In genomic region chr11:62392944-62393628, GRCh38 we compare ENCODE assay signal across 9 cellular contexts. TPM values are rescaled to one million over a fixed set of nuclear protein-coding genes. Genes with fewer than 3 reads are reported as not detected.
DNase-seq lines count a peak whose midpoint lies in the region; ATAC-seq and TF ChIP-seq lines count a peak whose summit lies in the region.
"Had no signal": no experiment of that assay in that cellular context is flagged by ENCODE, and none has a peak within 500 bp of the region (broad histone marks: within the 10 kb centered on the region; RNA-seq: fewer than 3 reads in every experiment).

No MANE protein-coding gene starts in this region.

- H3K27ac Mint-ChIP-seq in activated B cell treated with CpG ODN at 0.5 μM for 24 hours (no peak overlapping the region), osteocyte (ENCODE audit: unreplicated experiment) (no peak overlapping the region)
- peak overlapping the region in 6 of 9 donors; percentile 3 to 88 (median 52) for H3K27ac Mint-ChIP-seq in naive thymus-derived CD4-positive, alpha-beta T cell
- H3K27ac Mint-ChIP-seq: activated T-helper 1 cell treated with anti-CD3 and anti-CD28 coated beads, Interleukin-12 subunit alpha, Interleukin-12 subunit beta, Interleukin-2, Interleukin-4 antibody, amounts not matched to agents 30 ng/mL and 10 ng/mL and 1 ng/mL, durations not matched to agents 14 hours and 24 hours and 36 hours had no signal

- TF ChIP-seq CTCF in activated B cell treated with CpG ODN at 0.5 μM for 24 hours (IDR thresholded peaks at IDR 0.05) (no peak), osteocyte (IDR thresholded peaks at IDR 0.05) (no peak)

- H3K4me1 ChIP-seq in naive thymus-derived CD4-positive, alpha-beta T cell (ENCODE audit: control insufficient read depth in 2 of 2, insufficient read depth in 2 of 2, low read length in 2 of 2), result no peaks in the 10 kb centered on the region

- H3K4me3 Mint-ChIP-seq in activated B cell treated with CpG ODN at 0.5 μM for 24 hours (no peak overlapping the region), osteocyte (ENCODE audit: unreplicated experiment) (no peak overlapping the region)
- H3K4me3 Mint-ChIP-seq in naive thymus-derived CD4-positive, alpha-beta T cell, result no peak overlapping the region
- H3K4me3 Mint-ChIP-seq: activated T-helper 1 cell treated with anti-CD3 and anti-CD28 coated beads, Interleukin-12 subunit alpha, Interleukin-12 subunit beta, Interleukin-2, Interleukin-4 antibody, amounts not matched to agents 30 ng/mL and 10 ng/mL and 1 ng/mL, durations not matched to agents 14 hours and 24 hours and 36 hours had no signal

- H3K36me3 ChIP-seq in naive thymus-derived CD4-positive, alpha-beta T cell (ENCODE audit: control insufficient read depth in 2 of 3, insufficient read depth in 3 of 3, low read length in 3 of 3), result no peaks in the 10 kb centered on the region

- ATAC-seq in activated B cell treated with CpG ODN at 0.5 μM for 24 hours (ENCODE audit: low read depth), result peak; percentile 70
- peak; percentile 74 for ATAC-seq in naive thymus-derived CD4-positive, alpha-beta T cell
- no peak for ATAC-seq in GM21723 (IDR thresholded peaks at IDR 0.05; ENCODE audit: unreplicated experiment)

- DNase-seq in GF-D8 (lab: John Stamatoyannopoulos, UW) (peak; percentile 48), HuH-7 (ENCODE audit: low spot score) (peak; percentile 47), activated B cell treated with CpG ODN at 0.5 μM for 24 hours (no peak), osteocyte (ENCODE audit: extremely low spot score, unreplicated experiment) (no peak)
- DNase-seq in naive thymus-derived CD4-positive, alpha-beta T cell, result peak in 3 of 9 donors; percentile 28 to 37 (median 36)
- DNase-seq in activated effector memory CD4-positive, alpha-beta T cell treated with anti-CD3 and anti-CD28 coated beads, Interleukin-2, amount 50 U/mL, for 16 hours, result no peak
- DNase-seq: NCI-H1694 had no signal

- POLR2A ChIA-PET in activated B cell treated with CpG ODN at 0.5 μM for 24 hours (lab: Charles Lee), result interaction anchor here (0.6 kb wide), 1 partner anchor 162 kb away, joined by 3 read pairs; no protein-coding TSS in a partner anchor
- POLR2A ChIA-PET in naive thymus-derived CD4-positive, alpha-beta T cell (lab: Charles Lee), result interaction anchor here (0.7 kb wide), 1 partner anchor 981 kb away, joined by 9 read pairs; no protein-coding TSS in a partner anchor

- H3K36me3 Mint-ChIP-seq in activated B cell treated with CpG ODN at 0.5 μM for 24 hours (ENCODE audit: low read depth) (no peaks in the 10 kb centered on the region), osteocyte (ENCODE audit: unreplicated experiment) (no peaks in the 10 kb centered on the region)
- no peaks in the 10 kb centered on the region for H3K36me3 Mint-ChIP-seq in naive thymus-derived CD4-positive, alpha-beta T cell

- no peaks in the 10 kb centered on the region for H3K9me3 Mint-ChIP-seq in activated B cell treated with CpG ODN at 0.5 μM for 24 hours
- no peaks in the 10 kb centered on the region for H3K9me3 Mint-ChIP-seq in naive thymus-derived CD4-positive, alpha-beta T cell
- no peaks in the 10 kb centered on the region for H3K9me3 Mint-ChIP-seq in osteocyte (ENCODE audit: unreplicated experiment)
- H3K9me3 Mint-ChIP-seq: activated T-helper 1 cell treated with anti-CD3 and anti-CD28 coated beads, Interleukin-12 subunit alpha, Interleukin-12 subunit beta, Interleukin-2, Interleukin-4 antibody, amounts not matched to agents 30 ng/mL and 10 ng/mL and 1 ng/mL, durations not matched to agents 14 hours and 24 hours and 36 hours had no signal

- intact Hi-C loops in activated B cell treated with CpG ODN at 0.5 μM for 24 hours (cut with micrococcal nuclease), result loop anchor here (1.0 kb wide), 1 partner anchor 13 kb away; no protein-coding TSS in a partner anchor
- intact Hi-C loops in naive thymus-derived CD4-positive, alpha-beta T cell (cut with micrococcal nuclease), result loop anchor here (1.0 kb wide), 1 partner anchor 13 kb away; no protein-coding TSS in a partner anchor

- no peaks in the 10 kb centered on the region for H3K9me3 ChIP-seq in naive thymus-derived CD4-positive, alpha-beta T cell (ENCODE audit: control insufficient read depth in 2 of 3, low read length in 3 of 3)

- no peak overlapping the region for H3K27ac ChIP-seq in naive thymus-derived CD4-positive, alpha-beta T cell (ENCODE audit: low read depth, low read length)

- H3K4me1 Mint-ChIP-seq in activated B cell treated with CpG ODN at 0.5 μM for 24 hours (no peaks in the 10 kb centered on the region), osteocyte (ENCODE audit: unreplicated experiment) (peaks cover 13% of the 10 kb centered on the region)
- H3K4me1 Mint-ChIP-seq in naive thymus-derived CD4-positive, alpha-beta T cell, result peaks cover 0 to 18% (median 9%) of the 10 kb centered on the region in 7 donors

- CTCF ChIA-PET in activated B cell treated with CpG ODN at 0.5 μM for 24 hours (lab: Charles Lee), result interaction anchor here (0.6 to 4.8 kb wide), 8 partner anchors 9 to 776 kb away, joined by 3 to 37 read pairs (median 4); no protein-coding TSS in a partner anchor
- CTCF ChIA-PET in naive thymus-derived CD4-positive, alpha-beta T cell (lab: Charles Lee), result interaction anchor here (0.9 to 3.2 kb wide), 12 partner anchors 9 to 174 kb away, joined by 3 to 22 read pairs (median 5); no protein-coding TSS in a partner anchor

- H3K4me3 ChIP-seq in naive thymus-derived CD4-positive, alpha-beta T cell (ENCODE audit: low read length), result no peak overlapping the region

- H3K27me3 ChIP-seq in naive thymus-derived CD4-positive, alpha-beta T cell (ENCODE audit: control insufficient read depth in 2 of 2, insufficient read depth in 2 of 2, low read length in 2 of 2), result no peaks in the 10 kb centered on the region

- H3K27me3 Mint-ChIP-seq in activated B cell treated with CpG ODN at 0.5 μM for 24 hours (peaks cover under 1% of the 10 kb centered on the region), osteocyte (ENCODE audit: unreplicated experiment) (no peaks in the 10 kb centered on the region)
- no peaks in the 10 kb centered on the region for H3K27me3 Mint-ChIP-seq in naive thymus-derived CD4-positive, alpha-beta T cell

RNA-seq across cellular contexts. Expression of gene SCGB1A1, which starts 25.7 kb away (rescaled TPM):
- total RNA-seq in activated B cell treated with CpG ODN at 0.5 μM for 24 hours (not detected in 2 replicates), osteocyte (not detected in 2 replicates)
- not detected for total RNA-seq in naive thymus-derived CD4-positive, alpha-beta T cell
- polyA plus RNA-seq in naive thymus-derived CD4-positive, alpha-beta T cell, result not detected
- total RNA-seq: activated T-helper 1 cell treated with anti-CD3 and anti-CD28 coated beads, Interleukin-12 subunit alpha, Interleukin-12 subunit beta, Interleukin-2, Interleukin-4 antibody, amounts not matched to agents 30 ng/mL and 10 ng/mL and 1 ng/mL, durations not matched to agents 14 hours and 24 hours and 36 hours had no signal

RNA-seq across cellular contexts. Expression of gene ASRGL1, which starts 55.8 kb away (rescaled TPM):
- 0.98 and 1.3 TPM in 2 replicates for total RNA-seq in activated B cell treated with CpG ODN at 0.5 μM for 24 hours
- 10 to 100 TPM in 1 of 5 experiments, 1 to 10 TPM in 4; 2.1 to 10.6 (median 4.3) TPM for total RNA-seq in naive thymus-derived CD4-positive, alpha-beta T cell
- 1 to 10 TPM; 3.1 to 4.2 TPM for polyA plus RNA-seq in naive thymus-derived CD4-positive, alpha-beta T cell
- 2.4 and 2.9 TPM in 2 replicates for total RNA-seq in osteocyte

Comparison
In these comparisons a context has a peak if more than half of its experiments do, and no peak if none do; other contexts are left out.
1. DNase-seq: peak in GF-D8 (single experiment) and HuH-7 (single experiment); none in activated B cell treated with CpG ODN at 0.5 μM for 24 hours (single experiment), osteocyte (single experiment) and activated effector memory CD4-positive, alpha-beta T cell treated with anti-CD3 and anti-CD28 coated beads, Interleukin-2, amount 50 U/mL, for 16 hours (single experiment).
2. H3K27ac Mint-ChIP-seq: peak in naive thymus-derived CD4-positive, alpha-beta T cell (6 of 9); none in activated B cell treated with CpG ODN at 0.5 μM for 24 hours (single experiment) and osteocyte (single experiment).